In the genomic region with DNA sequence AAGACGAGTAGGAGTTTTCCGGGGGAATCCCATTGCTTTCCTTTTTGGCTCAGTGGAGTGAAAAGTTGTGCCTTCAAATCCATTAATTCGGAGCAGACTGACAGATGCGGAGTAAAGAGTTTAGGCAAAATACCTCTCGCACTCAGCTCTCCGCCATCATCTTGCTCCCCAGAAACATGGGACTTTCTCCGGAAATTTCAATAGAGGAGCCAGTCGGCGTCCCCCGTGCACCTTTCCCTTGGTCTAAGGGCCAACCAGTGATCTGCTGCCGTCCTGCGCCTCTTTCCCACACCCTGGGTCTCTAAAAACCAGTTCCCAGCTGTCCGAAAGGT, we compare ENCODE assay signal across 8 cellular contexts. TPM values are rescaled to one million over a fixed set of nuclear protein-coding genes. Genes with fewer than 3 reads are reported as not detected.
A peak's percentile ranks its signal among the peaks of the same experiment; 100 is the strongest.
DNase-seq lines count a peak whose midpoint lies in the region; ATAC-seq and TF ChIP-seq lines count a peak whose summit lies in the region.

No MANE protein-coding gene starts in this region.

- H3K27ac ChIP-seq in VCaP (peak overlapping the region; percentile 96), heart right ventricle (peak overlapping the region; percentile 85 to 98 (median 92))

- ATAC-seq in GM19452 (IDR thresholded peaks at IDR 0.05; ENCODE audit: unreplicated experiment) (peak; percentile 40), HG03439 (IDR thresholded peaks at IDR 0.05; ENCODE audit: unreplicated experiment) (peak; percentile 53), heart right ventricle (peak in 6 of 8 donors; percentile 7 to 55 (median 48))

- H3K27me3 ChIP-seq in heart right ventricle = no peaks in the 10 kb centered on the region

- TF ChIP-seq CTCF in VCaP (conservative IDR thresholded peaks at IDR 0.05) (no peak), heart right ventricle (IDR thresholded peaks at IDR 0.05) (no peak), retinal pigment epithelial cell (conservative IDR thresholded peaks at IDR 0.05; ENCODE audit: low read depth, low read length) (no peak)

- DNase-seq in DMS79 (lab: John Stamatoyannopoulos, UW) (peak; percentile 66), heart right ventricle (no peak), retinal pigment epithelial cell (ENCODE audit: low read depth) (no peak), AG08396 (ENCODE audit: low spot score) (no peak), NCI-H226 (no peak)

- intact Hi-C loops in heart right ventricle (cut with DNase I) = no loop called here

- H3K4me3 ChIP-seq in heart right ventricle (peak overlapping the region; percentile 70 to 99 (median 96)), retinal pigment epithelial cell (ENCODE audit: low read length) (peak overlapping the region; percentile 91)

- WGBS in heart right ventricle, 2 donors = 0 to 1% methylated on average over 13 of the region's 13 CpGs

- H3K36me3 ChIP-seq in heart right ventricle = peaks cover 0 to 39% (median 5%) of the 10 kb centered on the region in 9 donors

- H3K4me1 ChIP-seq in heart right ventricle = peaks cover 9 to 48% (median 34%) of the 10 kb centered on the region in 9 donors

- no peaks in the 10 kb centered on the region for H3K9me3 ChIP-seq in heart right ventricle

RNA-seq across cellular contexts. Expression of a gene that starts 0.3 kb away (rescaled TPM):
- 1 to 10 TPM; 1.9 to 3.5 (median 2.8) TPM for total RNA-seq in heart right ventricle
- polyA plus RNA-seq in heart right ventricle = 1 to 10 TPM; 2.4 to 2.5 TPM

RNA-seq across cellular contexts. Expression of a gene that starts 0.4 kb away (rescaled TPM):
- 10 to 100 TPM; 19.4 to 31.0 (median 27.0) TPM for total RNA-seq in heart right ventricle
- polyA plus RNA-seq in heart right ventricle = 10 to 100 TPM in 1 of 2 donors, 1 to 10 TPM in 1; 3.7 to 23.1 TPM

RNA-seq across cellular contexts. Expression of a gene that starts 43.9 kb away (rescaled TPM):
- total RNA-seq in heart right ventricle = 10 to 100 TPM in 3 of 10 donors, 1 to 10 TPM in 7; 7.0 to 11.4 (median 8.2) TPM
- 1 to 10 TPM; 4.4 to 5.6 TPM for polyA plus RNA-seq in heart right ventricle
